ENCODE assay signal across 41 cellular contexts in genomic region chr13:62084728-62085127, GRCh38.
"Had no signal": no experiment of that assay in that cellular context is flagged by ENCODE, and none has a peak within 500 bp of the region (broad histone marks: within the 10 kb centered on the region; RNA-seq: fewer than 3 reads in every experiment).

No MANE protein-coding gene starts in this region.

- DNase-seq: activated CD4-positive, alpha-beta memory T cell treated with anti-CD3 and anti-CD28 coated beads, Interleukin-2, amount 10 ng/mL, durations not matched to agents 7 days and 5 days; activated CD4-positive, alpha-beta T cell treated with anti-CD3 and anti-CD28 coated beads for 1 hour; activated CD4-positive, alpha-beta T cell treated with anti-CD3 and anti-CD28 coated beads for 36 hours; activated CD4-positive, alpha-beta T cell treated with anti-CD3 and anti-CD28 coated beads for 48 hours; activated CD4-positive, alpha-beta T cell treated with anti-CD3 and anti-CD28 coated beads, Interleukin-2, amount 10 ng/mL, durations not matched to agents 7 days and 5 days; activated CD4-positive, alpha-beta T cell treated with anti-CD3 and anti-CD28 coated beads, Interleukin-2, amount 50 U/mL, for 48 hours; activated CD4-positive, CD25-positive, alpha-beta regulatory T cell; activated CD8-positive, alpha-beta memory T cell treated with anti-CD3 and anti-CD28 coated beads for 24 hours; activated CD8-positive, alpha-beta memory T cell treated with anti-CD3 and anti-CD28 coated beads, Interleukin-2, amount 10 ng/mL, durations not matched to agents 7 days and 5 days; activated CD8-positive, alpha-beta memory T cell treated with anti-CD3 and anti-CD28 coated beads, Interleukin-2, amount 50 U/mL, for 48 hours; activated CD8-positive, alpha-beta T cell treated with anti-CD3 and anti-CD28 coated beads, Interleukin-2, amount 10 ng/mL, durations not matched to agents 7 days and 5 days; activated effector memory CD4-positive, alpha-beta T cell treated with Interleukin-2 at 50 U/mL for 16 hours; activated gamma-delta T cell; activated naive CD4-positive, alpha-beta T cell treated with anti-CD3 and anti-CD28 coated beads, Interleukin-2, amount 10 ng/mL, durations not matched to agents 7 days and 5 days; activated naive CD4-positive, alpha-beta T cell treated with Interleukin-2 at 50 U/mL for 16 hours; activated naive CD8-positive, alpha-beta T cell treated with anti-CD3 and anti-CD28 coated beads, Interleukin-2, amount 10 ng/mL, durations not matched to agents 7 days and 5 days; activated naive CD8-positive, alpha-beta T cell treated with anti-CD3 and anti-CD28 coated beads, Interleukin-2, amount 50 U/mL, for 24 hours; activated T-cell treated with anti-CD3 and anti-CD28 coated beads, Interleukin-2, amount 50 U/mL, for 24 hours; activated T-cell treated with anti-CD3 and anti-CD28 coated beads, Interleukin-2, amount 50 U/mL, for 72 hours; amygdala; anterior cingulate cortex; caudate nucleus; cerebellar nuclear complex; T-cell; T-helper 2 cell; T-helper 9 cell; WERI-Rb-1 had no signal

- H3K27ac ChIP-seq: ascending aorta, cardiac muscle cell, WERI-Rb-1 had no signal

- H3K4me1 ChIP-seq: ascending aorta had no signal

- H3K4me1 Mint-ChIP-seq: activated CD4-positive, alpha-beta memory T cell treated with anti-CD3 and anti-CD28 coated beads, Interleukin-2, amount 10 ng/mL, durations not matched to agents 7 days and 5 days; activated CD4-positive, alpha-beta T cell treated with anti-CD3 and anti-CD28 coated beads for 36 hours; activated CD4-positive, alpha-beta T cell treated with anti-CD3 and anti-CD28 coated beads, Interleukin-2, amount 10 ng/mL, durations not matched to agents 7 days and 5 days; activated CD8-positive, alpha-beta memory T cell treated with anti-CD3 and anti-CD28 coated beads, Interleukin-2, amount 10 ng/mL, durations not matched to agents 7 days and 5 days; activated naive CD4-positive, alpha-beta T cell treated with anti-CD3 and anti-CD28 coated beads, Interleukin-2, amount 10 ng/mL, durations not matched to agents 7 days and 5 days; activated naive CD4-positive, alpha-beta T cell treated with anti-CD3 and anti-CD28 coated beads, Interleukin-2, amount 50 U/mL, for 24 hours; activated naive CD8-positive, alpha-beta T cell treated with anti-CD3 and anti-CD28 coated beads, Interleukin-2, amount 10 ng/mL, durations not matched to agents 7 days and 5 days; activated naive CD8-positive, alpha-beta T cell treated with anti-CD3 and anti-CD28 coated beads, Interleukin-2, amount 50 U/mL, for 24 hours; central memory CD8-positive, alpha-beta T cell; T-cell had no signal

- H3K36me3 ChIP-seq: ascending aorta, cardiac muscle cell, WERI-Rb-1 had no signal

- FAIRE-seq: bronchial epithelial cell, TTC549 had no signal

- H3K27me3 ChIP-seq: ascending aorta, cardiac muscle cell had no signal

- H3K4me3 Mint-ChIP-seq: activated CD4-positive, alpha-beta memory T cell treated with anti-CD3 and anti-CD28 coated beads, Interleukin-2, amount 10 ng/mL, durations not matched to agents 7 days and 5 days; activated CD4-positive, alpha-beta T cell treated with anti-CD3 and anti-CD28 coated beads for 36 hours; activated CD4-positive, alpha-beta T cell treated with anti-CD3 and anti-CD28 coated beads, Interleukin-2, amount 10 ng/mL, durations not matched to agents 7 days and 5 days; activated CD8-positive, alpha-beta memory T cell treated with anti-CD3 and anti-CD28 coated beads, Interleukin-2, amount 10 ng/mL, durations not matched to agents 7 days and 5 days; activated CD8-positive, alpha-beta T cell treated with anti-CD3 and anti-CD28 coated beads, Interleukin-2, amount 10 ng/mL, durations not matched to agents 7 days and 5 days; activated naive CD4-positive, alpha-beta T cell treated with anti-CD3 and anti-CD28 coated beads, Interleukin-2, amount 10 ng/mL, durations not matched to agents 7 days and 5 days; activated naive CD4-positive, alpha-beta T cell treated with anti-CD3 and anti-CD28 coated beads, Interleukin-2, amount 50 U/mL, for 24 hours; activated naive CD8-positive, alpha-beta T cell; activated naive CD8-positive, alpha-beta T cell treated with anti-CD3 and anti-CD28 coated beads, Interleukin-2, amount 10 ng/mL, durations not matched to agents 7 days and 5 days; activated naive CD8-positive, alpha-beta T cell treated with anti-CD3 and anti-CD28 coated beads, Interleukin-2, amount 50 U/mL, for 24 hours; activated T-cell treated with anti-CD3 and anti-CD28 coated beads, Interleukin-2, amount 50 U/mL, for 24 hours; activated T-cell treated with anti-CD3 and anti-CD28 coated beads, Interleukin-2, amount 50 U/mL, for 72 hours; activated T-helper 1 cell treated with anti-CD3 and anti-CD28 coated beads, Interleukin-12 subunit alpha, Interleukin-12 subunit beta, Interleukin-2, Interleukin-4 antibody, amounts not matched to agents 30 ng/mL and 10 ng/mL and 1 ng/mL, durations not matched to agents 14 hours and 24 hours and 36 hours; central memory CD8-positive, alpha-beta T cell; T-cell; T-helper 1 cell treated with Interleukin-12 subunit alpha and Interleukin-12 subunit beta and Interleukin-4 antibody, amounts not matched to agents 30 μg/mL and 1 μg/mL, for 36 hours; T-helper 2 cell treated with Interferon-gamma antibody and Interleukin-4, amounts not matched to agents 5 μg/mL and 100 μg/mL, for 36 hours; WTC11 had no signal

- H3K27ac Mint-ChIP-seq: activated CD4-positive, alpha-beta memory T cell treated with anti-CD3 and anti-CD28 coated beads, Interleukin-2, amount 10 ng/mL, durations not matched to agents 7 days and 5 days; activated CD4-positive, alpha-beta T cell treated with anti-CD3 and anti-CD28 coated beads for 36 hours; activated CD4-positive, alpha-beta T cell treated with anti-CD3 and anti-CD28 coated beads, Interleukin-2, amount 10 ng/mL, durations not matched to agents 7 days and 5 days; activated CD8-positive, alpha-beta memory T cell treated with anti-CD3 and anti-CD28 coated beads, Interleukin-2, amount 10 ng/mL, durations not matched to agents 7 days and 5 days; activated CD8-positive, alpha-beta T cell treated with anti-CD3 and anti-CD28 coated beads, Interleukin-2, amount 10 ng/mL, durations not matched to agents 7 days and 5 days; activated naive CD4-positive, alpha-beta T cell treated with anti-CD3 and anti-CD28 coated beads, Interleukin-2, amount 10 ng/mL, durations not matched to agents 7 days and 5 days; activated naive CD4-positive, alpha-beta T cell treated with anti-CD3 and anti-CD28 coated beads, Interleukin-2, amount 50 U/mL, for 24 hours; activated naive CD8-positive, alpha-beta T cell; activated naive CD8-positive, alpha-beta T cell treated with anti-CD3 and anti-CD28 coated beads, Interleukin-2, amount 10 ng/mL, durations not matched to agents 7 days and 5 days; activated naive CD8-positive, alpha-beta T cell treated with anti-CD3 and anti-CD28 coated beads, Interleukin-2, amount 50 U/mL, for 24 hours; activated T-cell treated with anti-CD3 and anti-CD28 coated beads, Interleukin-2, amount 50 U/mL, for 24 hours; activated T-cell treated with anti-CD3 and anti-CD28 coated beads, Interleukin-2, amount 50 U/mL, for 72 hours; activated T-helper 1 cell treated with anti-CD3 and anti-CD28 coated beads, Interleukin-12 subunit alpha, Interleukin-12 subunit beta, Interleukin-2, Interleukin-4 antibody, amounts not matched to agents 30 ng/mL and 10 ng/mL and 1 ng/mL, durations not matched to agents 14 hours and 24 hours and 36 hours; activated T-helper 2 cell treated with anti-CD3 and anti-CD28 coated beads, Interferon-gamma antibody, Interleukin-2, Interleukin-4, amounts not matched to agents 10 μg/mL and 5 μg/mL and 100 μg/mL, durations not matched to agents 14 hours and 24 hours and 36 hours; T-cell; T-helper 1 cell treated with Interleukin-12 subunit alpha and Interleukin-12 subunit beta and Interleukin-4 antibody, amounts not matched to agents 30 μg/mL and 1 μg/mL, for 36 hours; T-helper 2 cell treated with Interferon-gamma antibody and Interleukin-4, amounts not matched to agents 5 μg/mL and 100 μg/mL, for 36 hours had no signal

- H3K9me3 Mint-ChIP-seq: activated CD4-positive, alpha-beta memory T cell treated with anti-CD3 and anti-CD28 coated beads, Interleukin-2, amount 10 ng/mL, durations not matched to agents 7 days and 5 days; activated CD4-positive, alpha-beta T cell treated with anti-CD3 and anti-CD28 coated beads, Interleukin-2, amount 10 ng/mL, durations not matched to agents 7 days and 5 days; activated naive CD8-positive, alpha-beta T cell treated with anti-CD3 and anti-CD28 coated beads, Interleukin-2, amount 10 ng/mL, durations not matched to agents 7 days and 5 days; activated T-cell treated with anti-CD3 and anti-CD28 coated beads, Interleukin-2, amount 50 U/mL, for 24 hours; activated T-helper 1 cell treated with anti-CD3 and anti-CD28 coated beads, Interleukin-12 subunit alpha, Interleukin-12 subunit beta, Interleukin-2, Interleukin-4 antibody, amounts not matched to agents 30 ng/mL and 10 ng/mL and 1 ng/mL, durations not matched to agents 14 hours and 24 hours and 36 hours; brain; T-helper 1 cell treated with Interleukin-12 subunit alpha and Interleukin-12 subunit beta and Interleukin-4 antibody, amounts not matched to agents 30 μg/mL and 1 μg/mL, for 36 hours; WTC11 had no signal

- H3K4me3 ChIP-seq: ascending aorta, cardiac muscle cell had no signal

- ATAC-seq: activated CD4-positive, alpha-beta T cell treated with anti-CD3 and anti-CD28 coated beads for 36 hours; activated CD4-positive, CD25-positive, alpha-beta regulatory T cell treated with anti-CD3 and anti-CD28 coated beads, Interleukin-2, amount 50 U/mL, for 24 hours; activated CD8-positive, alpha-beta memory T cell treated with anti-CD3 and anti-CD28 coated beads, Interleukin-2, amount 10 ng/mL, durations not matched to agents 7 days and 5 days; activated CD8-positive, alpha-beta T cell treated with anti-CD3 and anti-CD28 coated beads, Interleukin-2, amount 10 ng/mL, durations not matched to agents 7 days and 5 days; activated naive CD8-positive, alpha-beta T cell treated with anti-CD3 and anti-CD28 coated beads, Interleukin-2, amount 50 U/mL, for 24 hours; activated T-cell treated with anti-CD3 and anti-CD28 coated beads, Interleukin-2, amount 50 U/mL, for 72 hours; T-cell had no signal

- H3K27me3 Mint-ChIP-seq: activated CD4-positive, alpha-beta memory T cell treated with anti-CD3 and anti-CD28 coated beads, Interleukin-2, amount 10 ng/mL, durations not matched to agents 7 days and 5 days; activated CD4-positive, alpha-beta T cell treated with anti-CD3 and anti-CD28 coated beads for 36 hours; activated CD4-positive, alpha-beta T cell treated with anti-CD3 and anti-CD28 coated beads, Interleukin-2, amount 10 ng/mL, durations not matched to agents 7 days and 5 days; activated CD8-positive, alpha-beta memory T cell treated with anti-CD3 and anti-CD28 coated beads, Interleukin-2, amount 10 ng/mL, durations not matched to agents 7 days and 5 days; activated naive CD4-positive, alpha-beta T cell treated with anti-CD3 and anti-CD28 coated beads, Interleukin-2, amount 10 ng/mL, durations not matched to agents 7 days and 5 days; activated naive CD4-positive, alpha-beta T cell treated with anti-CD3 and anti-CD28 coated beads, Interleukin-2, amount 50 U/mL, for 24 hours; activated naive CD8-positive, alpha-beta T cell; activated naive CD8-positive, alpha-beta T cell treated with anti-CD3 and anti-CD28 coated beads, Interleukin-2, amount 10 ng/mL, durations not matched to agents 7 days and 5 days; activated naive CD8-positive, alpha-beta T cell treated with anti-CD3 and anti-CD28 coated beads, Interleukin-2, amount 50 U/mL, for 24 hours; activated T-cell treated with anti-CD3 and anti-CD28 coated beads, Interleukin-2, amount 50 U/mL, for 24 hours; brain; central memory CD8-positive, alpha-beta T cell; T-cell had no signal

- H3K9me3 ChIP-seq: ascending aorta had no signal

- H3K36me3 Mint-ChIP-seq: activated CD8-positive, alpha-beta memory T cell treated with anti-CD3 and anti-CD28 coated beads, Interleukin-2, amount 10 ng/mL, durations not matched to agents 7 days and 5 days; activated naive CD4-positive, alpha-beta T cell treated with anti-CD3 and anti-CD28 coated beads, Interleukin-2, amount 10 ng/mL, durations not matched to agents 7 days and 5 days; activated naive CD4-positive, alpha-beta T cell treated with anti-CD3 and anti-CD28 coated beads, Interleukin-2, amount 50 U/mL, for 24 hours; activated naive CD8-positive, alpha-beta T cell; activated naive CD8-positive, alpha-beta T cell treated with anti-CD3 and anti-CD28 coated beads, Interleukin-2, amount 10 ng/mL, durations not matched to agents 7 days and 5 days; brain; T-cell; WTC11 had no signal
